ENCODE assay signal across 23 cellular contexts in the genomic region with DNA sequence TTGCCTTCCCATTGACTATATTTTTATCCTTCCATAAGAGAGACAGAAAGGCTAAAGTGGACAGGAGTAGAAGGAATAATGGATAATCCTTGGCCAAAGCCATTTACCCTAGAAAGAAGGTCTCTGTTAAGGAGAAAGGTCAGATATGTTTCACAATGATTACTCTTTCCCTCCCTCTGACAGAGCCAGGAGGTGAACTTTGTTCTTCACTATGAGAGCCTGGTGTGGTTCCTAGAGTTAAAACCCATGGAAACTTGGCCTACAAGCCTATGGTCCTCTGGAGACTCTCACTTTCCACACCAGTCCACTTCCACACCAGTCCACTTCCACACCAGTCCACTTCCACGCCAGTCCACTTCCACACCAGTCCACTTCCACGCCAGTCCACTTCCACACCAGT.
"Had no signal": no experiment of that assay in that cellular context is flagged by ENCODE, and none has a peak within 500 bp of the region (broad histone marks: within the 10 kb centered on the region; RNA-seq: fewer than 3 reads in every experiment).

No MANE protein-coding gene starts in this region.

- H3K27ac ChIP-seq: SJCRH30 had no signal

- H3K9me3 ChIP-seq: MG63, SJCRH30 had no signal

- H3K27me3 ChIP-seq: MG63, SJCRH30 had no signal

- FAIRE-seq: RCC 7860 had no signal

- H3K4me1 ChIP-seq: SJCRH30 had no signal

- H3K4me3 ChIP-seq: MG63, SJCRH30 had no signal

- ATAC-seq: SK-N-SH treated with all-trans-retinoic acid at 6 μM for 48 hours had no signal

- DNase-seq: IMR-90, Karpas-422, KG1, MG63, NCI-H1092, NCI-H1105 treated with DMSO at 0.1 percent for 48 hours, NCI-H1417 treated with DMSO at 0.1 percent for 48 hours, NCI-H146, NCI-H187, NCI-H2029, NCI-H2081 treated with DMSO at 0.1 percent for 48 hours, NCI-H2171, NCI-H226, NCI-H446, NCI-H510A, NCI-H524 treated with DMSO at 0.1 percent for 48 hours, NCI-H69, NCI-H774, Right ventricle myocardium superior, RPMI8226, SJCRH30 had no signal

- H3K36me3 ChIP-seq: MG63, SJCRH30 had no signal
